ENCODE assay signal across 20 cellular contexts in genomic region chr11:84146826-84147225, GRCh38.
"Had no signal": no experiment of that assay in that cellular context is flagged by ENCODE, and none has a peak within 500 bp of the region (broad histone marks: within the 10 kb centered on the region; RNA-seq: fewer than 3 reads in every experiment).

No MANE protein-coding gene starts in this region.

- H3K9me3 Mint-ChIP-seq: neural crest cell had no signal

- ATAC-seq: activated CD8-positive, alpha-beta T cell treated with anti-CD3 and anti-CD28 coated beads for 36 hours; foreskin keratinocyte; right cardiac atrium; stimulated activated naive CD8-positive, alpha-beta T cell treated with anti-CD3 and anti-CD28 coated beads, Interleukin-15, Interleukin-2, amounts not matched to agents 100 U/mL and 50 U/mL, for 24 hours had no signal

- H3K27ac ChIP-seq: foreskin keratinocyte, left ventricle myocardium inferior, prostate gland, skin epidermis, transverse colon, uterus had no signal

- H3K36me3 Mint-ChIP-seq: brain had no signal

- H3K9me3 ChIP-seq: left ventricle myocardium inferior, prostate gland, transverse colon, uterus had no signal

- H3K27ac Mint-ChIP-seq: activated CD8-positive, alpha-beta T cell treated with anti-CD3 and anti-CD28 coated beads for 36 hours; activated naive CD4-positive, alpha-beta T cell treated with anti-CD3 and anti-CD28 coated beads for 36 hours; activated T-helper 2 cell treated with anti-CD3 and anti-CD28 coated beads, Interferon-gamma antibody, Interleukin-2, Interleukin-4, amounts not matched to agents 10 μg/mL and 5 μg/mL and 100 μg/mL, durations not matched to agents 14 hours and 24 hours and 36 hours; brain had no signal

- H3K4me3 Mint-ChIP-seq: activated CD8-positive, alpha-beta T cell treated with anti-CD3 and anti-CD28 coated beads for 36 hours; activated naive CD4-positive, alpha-beta T cell treated with anti-CD3 and anti-CD28 coated beads for 36 hours; brain; neural crest cell had no signal

- H3K4me1 ChIP-seq: foreskin keratinocyte, left ventricle myocardium inferior, prostate gland, transverse colon, uterus had no signal

- H3K4me3 ChIP-seq: left ventricle myocardium inferior, prostate gland, skin epidermis, transverse colon, uterus had no signal

- DNase-seq: activated CD4-positive, alpha-beta T cell treated with anti-CD3 and anti-CD28 coated beads for 48 hours; activated CD4-positive, CD25-positive, alpha-beta regulatory T cell; activated CD8-positive, alpha-beta T cell treated with anti-CD3 and anti-CD28 coated beads for 36 hours; activated naive CD4-positive, alpha-beta T cell treated with anti-CD3 and anti-CD28 coated beads for 36 hours; activated T-cell treated with anti-CD3 and anti-CD28 coated beads, Interleukin-2, amount 50 U/mL, for 1 hour; caudate nucleus; foreskin keratinocyte; glutamatergic neuron; hypothalamus; kidney; left ventricle myocardium inferior; right cardiac atrium; stimulated activated naive CD8-positive, alpha-beta T cell treated with anti-CD3 and anti-CD28 coated beads, Interleukin-15, Interleukin-2, amounts not matched to agents 100 U/mL and 50 U/mL, for 24 hours; transverse colon; uterus had no signal

- H3K36me3 ChIP-seq: left ventricle myocardium inferior, prostate gland, transverse colon, uterus had no signal

- H3K27me3 Mint-ChIP-seq: activated CD8-positive, alpha-beta T cell treated with anti-CD3 and anti-CD28 coated beads for 36 hours; brain had no signal

- H3K27me3 ChIP-seq: foreskin keratinocyte, transverse colon had no signal
